Comparison of ENCODE assay signal across 8 cellular contexts in genomic region chr5:81749562-81750307, GRCh38. TPM values are rescaled to one million over a fixed set of nuclear protein-coding genes. Genes with fewer than 3 reads are reported as not detected.
DNase-seq lines count a peak whose midpoint lies in the region; ATAC-seq and TF ChIP-seq lines count a peak whose summit lies in the region.

No MANE protein-coding gene starts in this region.

- H2AFZ ChIP-seq in hepatocyte = peak overlapping the region; percentile 53

- H3K4me3 ChIP-seq in RWPE2 (ENCODE audit: severe bottlenecking) (peak overlapping the region; percentile 55), hepatocyte (peak overlapping the region; percentile 77), gastrocnemius medialis (peak overlapping the region; percentile 57 to 81 (median 63))

- H3K4me3 Mint-ChIP-seq in activated naive CD8-positive, alpha-beta T cell = peak overlapping the region; percentile 92

- in situ Hi-C loops in gastrocnemius medialis (cut with MboI; ENCODE audit: low sequenced_read_pairs in 4 of 4) = loop anchor here (5.0 to 25.0 kb wide), 12 partner anchors 38 to 413 kb away; partner anchors contain the start of gene ATG10 (in 3 of the 4)

- H3K9me3 Mint-ChIP-seq in activated naive CD8-positive, alpha-beta T cell (ENCODE audit: low read depth) = no peaks in the 10 kb centered on the region

- peak in 1 of 2 donors; percentile 19 for TF ChIP-seq POLR2A in gastrocnemius medialis (IDR thresholded peaks at IDR 0.05)

- peak overlapping the region; percentile 86 for H3K27ac Mint-ChIP-seq in activated naive CD8-positive, alpha-beta T cell

- DNase-seq in activated CD4-positive, CD25-positive, alpha-beta regulatory T cell (lab: John Stamatoyannopoulos, UW) = peak; percentile 17 to 30 (median 18)
- DNase-seq in RWPE2 (ENCODE audit: low spot score) (no peak), hepatocyte (ENCODE audit: low spot score) (peak; percentile 55), gastrocnemius medialis (peak in 1 of 2 donors; percentile 20), NCI-H2029 (lab: John Stamatoyannopoulos, UW) (no peak)

- WGBS in hepatocyte (ENCODE audit: low lambda C conversion rate, missing lambda C conversion rate) = 2% methylated on average over 28 of the region's 61 CpGs

- ATAC-seq in activated CD4-positive, CD25-positive, alpha-beta regulatory T cell treated with anti-CD3 and anti-CD28 coated beads, Interleukin-2, amount 50 U/mL, for 24 hours = no peak
- ATAC-seq in HG02973 (IDR thresholded peaks at IDR 0.05; ENCODE audit: unreplicated experiment) = peak; percentile 38
- ATAC-seq in RWPE2 (ENCODE audit: low read depth) = no peak
- ATAC-seq in gastrocnemius medialis = no peak

- peaks cover 28% of the 10 kb centered on the region for H4K20me1 ChIP-seq in hepatocyte (ENCODE audit: insufficient read depth, poor library complexity, severe bottlenecking)

- H3K36me3 ChIP-seq in RWPE2 (ENCODE audit: low read depth) (no peaks in the 10 kb centered on the region), hepatocyte (replicated peaks; ENCODE audit: insufficient read depth, low read depth) (no peaks in the 10 kb centered on the region), gastrocnemius medialis (no peaks in the 10 kb centered on the region)

- intact Hi-C loops in gastrocnemius medialis (cut with DNase I; ENCODE audit: low total_unique reads) = loop anchor here (5.0 kb wide), 3 partner anchors 223 to 418 kb away; partner anchors contain the start of gene ATG10

- H3K4me1 ChIP-seq in RWPE2 (ENCODE audit: insufficient read depth, poor library complexity, severe bottlenecking) (peaks cover 7% of the 10 kb centered on the region), hepatocyte (ENCODE audit: insufficient read depth) (peaks cover 9% of the 10 kb centered on the region), gastrocnemius medialis (peaks cover 44 to 52% of the 10 kb centered on the region in 2 donors)

- no peaks in the 10 kb centered on the region for H3K27me3 Mint-ChIP-seq in activated naive CD8-positive, alpha-beta T cell

- peaks cover 36% of the 10 kb centered on the region for H3K4me1 Mint-ChIP-seq in activated naive CD8-positive, alpha-beta T cell (ENCODE audit: low read depth)

- peaks cover 50% of the 10 kb centered on the region for H3K79me2 ChIP-seq in hepatocyte

- TF ChIP-seq CTCF in RWPE2 (IDR thresholded peaks at IDR 0.05; ENCODE audit: poor library complexity, severe bottlenecking) = no peak
- TF ChIP-seq CTCF in hepatocyte (IDR thresholded peaks at IDR 0.05; ENCODE audit: poor library complexity) = peak; percentile 8
- no peak for TF ChIP-seq CTCF in gastrocnemius medialis (IDR thresholded peaks at IDR 0.05 in 4 of 5, conservative IDR thresholded peaks at IDR 0.05 in 1 of 5)

- no peaks in the 10 kb centered on the region for H3K9me2 ChIP-seq in hepatocyte (replicated peaks; ENCODE audit: insufficient read depth)

- H3K4me2 ChIP-seq in hepatocyte = peak overlapping the region; percentile 80

- H3K27ac ChIP-seq in RWPE2 (ENCODE audit: poor library complexity, severe bottlenecking) = no peak overlapping the region
- H3K27ac ChIP-seq in hepatocyte = peak overlapping the region; percentile 66
- H3K27ac ChIP-seq in gastrocnemius medialis = peak overlapping the region; percentile 78 to 96 (median 82)

- H3K36me3 Mint-ChIP-seq in activated naive CD8-positive, alpha-beta T cell = no peaks in the 10 kb centered on the region

- peaks cover 49% of the 10 kb centered on the region for H3K27me3 ChIP-seq in RWPE2 (ENCODE audit: insufficient read depth, poor library complexity, severe bottlenecking)
- no peaks in the 10 kb centered on the region for H3K27me3 ChIP-seq in hepatocyte
- H3K27me3 ChIP-seq in gastrocnemius medialis = no peaks in the 10 kb centered on the region

- no peaks in the 10 kb centered on the region for H3K9me3 ChIP-seq in RWPE2 (ENCODE audit: severe bottlenecking)
- H3K9me3 ChIP-seq in hepatocyte (ENCODE audit: low read depth) = no peaks in the 10 kb centered on the region
- H3K9me3 ChIP-seq in gastrocnemius medialis = no peaks in the 10 kb centered on the region

RNA-seq across cellular contexts. Expression of gene SSBP2, which starts 1.2 kb away (rescaled TPM):
- total RNA-seq in hepatocyte = 23.7 and 29.3 TPM in 2 replicates
- 47.7 and 48.2 TPM in 2 replicates for polyA plus RNA-seq in hepatocyte
- total RNA-seq in gastrocnemius medialis = 10 to 100 TPM; 30.4 to 66.5 (median 40.5) TPM

Comparison
In these comparisons a context has a peak if more than half of its experiments do, and no peak if none do; other contexts are left out.
1. DNase-seq: peak in activated CD4-positive, CD25-positive, alpha-beta regulatory T cell (4 of 4) and hepatocyte (single experiment); none in RWPE2 (single experiment) and NCI-H2029 (single experiment).
2. Peak in every context shown above with its lines, with median percentiles within 50 percentile points of each other: H3K4me3 ChIP-seq.